34 cellular contexts compared by ENCODE assay signal in the genomic region with DNA sequence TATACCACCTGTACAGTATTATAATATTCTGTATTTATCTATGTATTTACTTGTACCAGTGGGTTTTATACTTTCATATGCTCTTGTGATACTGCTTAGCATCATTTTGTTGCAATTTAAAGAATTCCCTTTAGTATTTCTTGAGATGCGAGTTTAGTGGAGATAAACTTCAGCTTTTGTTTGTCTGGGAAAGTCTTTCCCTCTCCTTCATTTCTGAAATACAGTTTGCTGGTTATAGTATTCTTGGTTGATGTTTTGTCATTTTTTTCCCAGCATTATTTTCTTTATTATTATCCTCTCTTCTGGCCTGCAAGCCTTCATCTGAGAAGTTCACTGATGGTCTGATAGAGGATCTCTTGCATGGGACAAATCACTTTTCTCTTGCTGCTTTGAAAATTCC.
"Had no signal": no experiment of that assay in that cellular context is flagged by ENCODE, and none has a peak within 500 bp of the region (broad histone marks: within the 10 kb centered on the region; RNA-seq: fewer than 3 reads in every experiment).

No MANE protein-coding gene starts in this region.

- H3K27me3 ChIP-seq: MG63 had no signal

- H3K9me3 ChIP-seq: MG63 had no signal

- H3K4me3 ChIP-seq: MG63 had no signal

- H3K36me3 ChIP-seq: MG63 had no signal

- DNase-seq: Karpas-422, Kasumi-1, MG63, MM.1S, MV-4-11, NCI-H1048, NCI-H1092, NCI-H1092 treated with DMSO at 0.1 percent for 48 hours, NCI-H1105, NCI-H1105 treated with DMSO at 0.1 percent for 48 hours, NCI-H1417, NCI-H1417 treated with DMSO at 0.1 percent for 48 hours, NCI-H1436, NCI-H1436 treated with DMSO at 0.1 percent for 48 hours, NCI-H146, NCI-H1694, NCI-H1694 treated with DMSO at 0.1 percent for 48 hours, NCI-H187, NCI-H187 treated with DMSO at 0.1 percent for 48 hours, NCI-H1930, NCI-H2029, NCI-H2029 treated with DMSO at 0.1 percent for 48 hours, NCI-H2081, NCI-H2081 treated with DMSO at 0.1 percent for 48 hours, NCI-H2107, NCI-H2171, NCI-H2171 treated with DMSO at 0.1 percent for 48 hours, NCI-H2227 treated with DMSO at 0.1 percent for 48 hours, NCI-H226, NCI-H345, NCI-H446, NCI-H446 treated with DMSO at 0.1 percent for 48 hours, NCI-H510A, NCI-H510A treated with DMSO at 0.1 percent for 48 hours had no signal
